Comparison of ENCODE assay signal across 1 cellular context in the genomic region with DNA sequence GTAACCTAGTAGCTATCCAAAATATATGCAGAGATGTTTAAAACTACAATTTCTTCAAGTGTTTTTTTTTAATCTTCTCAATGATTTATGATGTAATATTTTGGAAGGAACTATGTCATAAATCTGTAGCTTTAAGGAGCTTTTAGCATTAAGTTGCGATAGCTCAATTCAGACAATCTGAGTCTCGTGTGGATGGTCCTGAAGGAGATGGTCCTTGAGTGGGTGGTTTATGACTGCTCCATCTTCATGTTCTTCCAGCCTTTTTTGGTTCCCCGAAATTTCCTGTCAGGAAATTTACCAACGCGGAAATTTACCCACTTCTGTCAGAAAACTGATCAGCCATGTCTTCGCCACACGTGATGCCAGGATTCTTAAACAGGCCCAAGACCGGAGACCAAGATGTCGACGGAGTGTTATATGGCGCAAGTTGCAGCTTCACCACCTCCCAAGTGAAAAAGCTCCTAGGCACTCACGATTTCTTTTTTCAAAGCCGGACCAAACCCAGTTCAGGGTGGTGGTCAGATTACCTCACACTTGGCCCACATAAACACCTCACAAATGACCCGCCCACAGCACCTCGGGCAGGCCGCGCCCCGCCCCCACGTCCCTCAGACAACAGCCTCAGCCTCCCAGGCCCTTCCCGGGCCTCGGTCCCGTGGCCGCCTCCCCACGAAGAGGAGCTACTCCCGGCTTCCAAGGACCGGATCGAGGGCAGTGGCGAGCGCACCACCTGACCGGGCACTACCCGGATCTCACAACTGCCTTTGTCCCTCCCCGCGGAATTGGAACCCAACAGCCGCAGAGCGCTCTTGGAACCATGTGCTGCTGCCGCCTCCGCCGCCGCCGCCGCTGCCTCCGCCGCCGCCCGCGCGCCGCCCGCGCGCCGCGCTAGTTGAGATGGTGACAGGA.
TF ChIP-seq lines count a peak whose summit lies in the region.

Gene MORC2 (minus strand): TSS at position 760 of the 909 bp plus-strand sequence. CDS start 885 bp downstream, outside the sequence.

TF ChIP-seq in endothelial cell of umbilical vein, 7 proteins besides CTCF, POLR2A, EP300 and RAD21 (continued from another document):
- TF ChIP-seq MYC (IDR thresholded peaks at IDR 0.05; ENCODE audit: low read depth, low read length), result no peak
